Comparison of ENCODE assay signal across 31 cellular contexts in the genomic region with DNA sequence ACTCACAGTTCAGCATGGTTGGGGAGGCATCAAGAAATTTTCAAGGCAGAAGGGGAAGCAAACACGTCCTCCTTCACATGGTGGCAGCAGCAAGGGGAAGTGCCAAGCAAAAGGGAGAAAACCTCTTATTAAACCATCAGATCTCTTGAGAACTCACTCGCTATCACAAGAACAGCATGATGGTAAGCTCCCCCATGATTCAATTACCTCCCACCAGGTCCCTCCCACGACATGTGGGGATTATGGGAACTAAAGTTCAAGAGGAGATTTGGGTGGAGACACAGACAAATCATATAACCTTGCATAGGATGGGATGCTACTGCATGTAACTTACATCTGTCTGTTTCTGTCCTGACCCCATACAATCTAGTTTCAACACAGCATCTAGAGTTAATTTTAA.
"Had no signal": no experiment of that assay in that cellular context is flagged by ENCODE, and none has a peak within 500 bp of the region (broad histone marks: within the 10 kb centered on the region; RNA-seq: fewer than 3 reads in every experiment).

No MANE protein-coding gene starts in this region.

- H3K27me3 ChIP-seq: ascending aorta, brain microvascular endothelial cell, esophagus muscularis mucosa, foreskin keratinocyte, gastrocnemius medialis, heart right ventricle had no signal

- H3K36me3 Mint-ChIP-seq: activated CD4-positive, alpha-beta memory T cell treated with anti-CD3 and anti-CD28 coated beads for 36 hours; activated CD8-positive, alpha-beta memory T cell treated with anti-CD3 and anti-CD28 coated beads, Interleukin-2, amount 10 ng/mL, durations not matched to agents 7 days and 5 days; activated naive CD4-positive, alpha-beta T cell treated with anti-CD3 and anti-CD28 coated beads, Interleukin-2, amount 10 ng/mL, durations not matched to agents 7 days and 5 days; activated naive CD4-positive, alpha-beta T cell treated with anti-CD3 and anti-CD28 coated beads, Interleukin-2, amount 50 U/mL, for 72 hours; activated naive CD8-positive, alpha-beta T cell treated with anti-CD3 and anti-CD28 coated beads, Interleukin-2, amount 10 ng/mL, durations not matched to agents 7 days and 5 days had no signal

- H3K4me3 ChIP-seq: ascending aorta, coronary artery, dorsolateral prefrontal cortex, esophagus muscularis mucosa, gastrocnemius medialis, heart right ventricle had no signal

- H3K4me3 Mint-ChIP-seq: activated CD4-positive, alpha-beta memory T cell treated with anti-CD3 and anti-CD28 coated beads for 36 hours; activated CD4-positive, alpha-beta T cell treated with anti-CD3 and anti-CD28 coated beads for 36 hours; activated CD4-positive, alpha-beta T cell treated with anti-CD3 and anti-CD28 coated beads, Interleukin-2, amount 10 ng/mL, durations not matched to agents 24 days and 14 days; activated CD8-positive, alpha-beta memory T cell treated with anti-CD3 and anti-CD28 coated beads, Interleukin-2, amount 10 ng/mL, durations not matched to agents 7 days and 5 days; activated CD8-positive, alpha-beta T cell treated with anti-CD3 and anti-CD28 coated beads, Interleukin-2, amount 10 ng/mL, durations not matched to agents 7 days and 5 days; activated naive CD4-positive, alpha-beta T cell treated with anti-CD3 and anti-CD28 coated beads, Interleukin-2, amount 10 ng/mL, durations not matched to agents 7 days and 5 days; activated naive CD8-positive, alpha-beta T cell treated with anti-CD3 and anti-CD28 coated beads, Interleukin-2, amount 10 ng/mL, durations not matched to agents 7 days and 5 days; activated T-helper 1 cell treated with anti-CD3 and anti-CD28 coated beads, Interleukin-12 subunit alpha, Interleukin-12 subunit beta, Interleukin-2, Interleukin-4 antibody, amounts not matched to agents 30 ng/mL and 10 ng/mL and 1 ng/mL, durations not matched to agents 14 hours and 24 hours and 36 hours; central memory CD8-positive, alpha-beta T cell; dendritic cell treated with granulocyte-macrophage colony-stimulating factor and Interleukin-4, amounts not matched to agents 40 ng/mL and 50 ng/mL, for 4 days; effector memory CD8-positive, alpha-beta T cell had no signal

- H3K27ac Mint-ChIP-seq: activated CD4-positive, alpha-beta memory T cell treated with anti-CD3 and anti-CD28 coated beads for 36 hours; activated CD4-positive, alpha-beta T cell treated with anti-CD3 and anti-CD28 coated beads for 36 hours; activated CD4-positive, alpha-beta T cell treated with anti-CD3 and anti-CD28 coated beads, Interleukin-2, amount 10 ng/mL, durations not matched to agents 24 days and 14 days; activated CD8-positive, alpha-beta memory T cell treated with anti-CD3 and anti-CD28 coated beads, Interleukin-2, amount 10 ng/mL, durations not matched to agents 7 days and 5 days; activated CD8-positive, alpha-beta T cell treated with anti-CD3 and anti-CD28 coated beads, Interleukin-2, amount 10 ng/mL, durations not matched to agents 7 days and 5 days; activated naive CD4-positive, alpha-beta T cell treated with anti-CD3 and anti-CD28 coated beads, Interleukin-2, amount 10 ng/mL, durations not matched to agents 7 days and 5 days; activated naive CD4-positive, alpha-beta T cell treated with anti-CD3 and anti-CD28 coated beads, Interleukin-2, amount 50 U/mL, for 72 hours; activated naive CD8-positive, alpha-beta T cell treated with anti-CD3 and anti-CD28 coated beads, Interleukin-2, amount 10 ng/mL, durations not matched to agents 7 days and 5 days; activated T-helper 1 cell treated with anti-CD3 and anti-CD28 coated beads, Interleukin-12 subunit alpha, Interleukin-12 subunit beta, Interleukin-2, Interleukin-4 antibody, amounts not matched to agents 30 ng/mL and 10 ng/mL and 1 ng/mL, durations not matched to agents 14 hours and 24 hours and 36 hours; activated T-helper 2 cell treated with anti-CD3 and anti-CD28 coated beads, Interferon-gamma antibody, Interleukin-2, Interleukin-4, amounts not matched to agents 10 μg/mL and 5 μg/mL and 100 μg/mL, durations not matched to agents 14 hours and 24 hours and 36 hours; dendritic cell treated with granulocyte-macrophage colony-stimulating factor and Interleukin-4, amounts not matched to agents 40 ng/mL and 50 ng/mL, for 4 days; effector memory CD8-positive, alpha-beta T cell had no signal

- H3K9me3 ChIP-seq: ascending aorta, esophagus muscularis mucosa, gastrocnemius medialis, heart right ventricle had no signal

- H3K9me3 Mint-ChIP-seq: activated CD4-positive, alpha-beta memory T cell treated with anti-CD3 and anti-CD28 coated beads for 36 hours; activated CD4-positive, alpha-beta T cell treated with anti-CD3 and anti-CD28 coated beads, Interleukin-2, amount 10 ng/mL, durations not matched to agents 24 days and 14 days; activated naive CD4-positive, alpha-beta T cell treated with anti-CD3 and anti-CD28 coated beads, Interleukin-2, amount 10 ng/mL, durations not matched to agents 7 days and 5 days; activated naive CD4-positive, alpha-beta T cell treated with anti-CD3 and anti-CD28 coated beads, Interleukin-2, amount 50 U/mL, for 72 hours; activated naive CD8-positive, alpha-beta T cell treated with anti-CD3 and anti-CD28 coated beads, Interleukin-2, amount 10 ng/mL, durations not matched to agents 7 days and 5 days; activated T-helper 1 cell treated with anti-CD3 and anti-CD28 coated beads, Interleukin-12 subunit alpha, Interleukin-12 subunit beta, Interleukin-2, Interleukin-4 antibody, amounts not matched to agents 30 ng/mL and 10 ng/mL and 1 ng/mL, durations not matched to agents 14 hours and 24 hours and 36 hours; activated T-helper 2 cell treated with anti-CD3 and anti-CD28 coated beads, Interferon-gamma antibody, Interleukin-2, Interleukin-4, amounts not matched to agents 10 μg/mL and 5 μg/mL and 100 μg/mL, durations not matched to agents 14 hours and 24 hours and 36 hours; central memory CD8-positive, alpha-beta T cell; dendritic cell treated with granulocyte-macrophage colony-stimulating factor and Interleukin-4, amounts not matched to agents 40 ng/mL and 50 ng/mL, for 4 days had no signal

- ATAC-seq: activated CD4-positive, alpha-beta T cell treated with anti-CD3 and anti-CD28 coated beads for 36 hours; activated CD8-positive, alpha-beta memory T cell treated with anti-CD3 and anti-CD28 coated beads, Interleukin-2, amount 10 ng/mL, durations not matched to agents 7 days and 5 days; activated CD8-positive, alpha-beta T cell treated with anti-CD3 and anti-CD28 coated beads, Interleukin-2, amount 10 ng/mL, durations not matched to agents 7 days and 5 days; activated naive CD4-positive, alpha-beta T cell treated with anti-CD3 and anti-CD28 coated beads, Interleukin-2, amount 50 U/mL, for 72 hours; effector memory CD8-positive, alpha-beta T cell; foreskin keratinocyte; gastrocnemius medialis; heart right ventricle had no signal

- FAIRE-seq: bronchial epithelial cell had no signal

- H3K4me1 ChIP-seq: ascending aorta, foreskin keratinocyte, gastrocnemius medialis, heart right ventricle had no signal

- DNase-seq: activated CD4-positive, alpha-beta memory T cell treated with anti-CD3 and anti-CD28 coated beads for 36 hours; activated CD4-positive, alpha-beta T cell treated with anti-CD3 and anti-CD28 coated beads for 36 hours; activated CD4-positive, alpha-beta T cell treated with anti-CD3 and anti-CD28 coated beads, Interleukin-2, amount 10 ng/mL, durations not matched to agents 24 days and 14 days; activated CD4-positive, CD25-positive, alpha-beta regulatory T cell; activated CD4-positive, CD25-positive, alpha-beta regulatory T cell treated with anti-CD3 and anti-CD28 coated beads, Interleukin-2, amount 50 U/mL, for 72 hours; activated CD8-positive, alpha-beta memory T cell treated with anti-CD3 and anti-CD28 coated beads, Interleukin-2, amount 10 ng/mL, durations not matched to agents 7 days and 5 days; activated CD8-positive, alpha-beta memory T cell treated with anti-CD3 and anti-CD28 coated beads, Interleukin-2, amount 50 U/mL, for 4 hours; activated CD8-positive, alpha-beta T cell treated with anti-CD3 and anti-CD28 coated beads, Interleukin-2, amount 10 ng/mL, durations not matched to agents 7 days and 5 days; activated effector memory CD4-positive, alpha-beta T cell treated with anti-CD3 and anti-CD28 coated beads, Interleukin-2, amount 50 U/mL, for 16 hours; activated naive CD4-positive, alpha-beta T cell treated with anti-CD3 and anti-CD28 coated beads, Interleukin-2, amount 10 ng/mL, durations not matched to agents 7 days and 5 days; activated naive CD8-positive, alpha-beta T cell treated with anti-CD3 and anti-CD28 coated beads, Interleukin-2, amount 10 ng/mL, durations not matched to agents 7 days and 5 days; activated T-cell treated with anti-CD3 and anti-CD28 coated beads, Interleukin-2, amount 50 U/mL, for 1 hour; activated T-cell treated with anti-CD3 and anti-CD28 coated beads, Interleukin-2, amount 50 U/mL, for 48 hours; brain microvascular endothelial cell; dorsolateral prefrontal cortex; effector memory CD8-positive, alpha-beta T cell; erythroblast; foreskin keratinocyte; gastrocnemius medialis; glutamatergic neuron; heart right ventricle; T-helper 2 cell had no signal

- H3K27ac ChIP-seq: ascending aorta, brain microvascular endothelial cell, coronary artery, dorsolateral prefrontal cortex, esophagus muscularis mucosa, foreskin keratinocyte, gastrocnemius medialis, heart right ventricle had no signal

- H3K36me3 ChIP-seq: ascending aorta, brain microvascular endothelial cell, esophagus muscularis mucosa, gastrocnemius medialis, heart right ventricle had no signal

- H3K27me3 Mint-ChIP-seq: activated CD4-positive, alpha-beta memory T cell treated with anti-CD3 and anti-CD28 coated beads for 36 hours; activated CD4-positive, alpha-beta T cell treated with anti-CD3 and anti-CD28 coated beads for 36 hours; activated CD4-positive, alpha-beta T cell treated with anti-CD3 and anti-CD28 coated beads, Interleukin-2, amount 10 ng/mL, durations not matched to agents 24 days and 14 days; activated CD8-positive, alpha-beta memory T cell treated with anti-CD3 and anti-CD28 coated beads, Interleukin-2, amount 10 ng/mL, durations not matched to agents 7 days and 5 days; activated naive CD4-positive, alpha-beta T cell treated with anti-CD3 and anti-CD28 coated beads, Interleukin-2, amount 10 ng/mL, durations not matched to agents 7 days and 5 days; activated naive CD8-positive, alpha-beta T cell treated with anti-CD3 and anti-CD28 coated beads, Interleukin-2, amount 10 ng/mL, durations not matched to agents 7 days and 5 days; central memory CD8-positive, alpha-beta T cell; dendritic cell treated with granulocyte-macrophage colony-stimulating factor and Interleukin-4, amounts not matched to agents 40 ng/mL and 50 ng/mL, for 4 days; effector memory CD8-positive, alpha-beta T cell had no signal

- H3K4me1 Mint-ChIP-seq: activated CD4-positive, alpha-beta T cell treated with anti-CD3 and anti-CD28 coated beads for 36 hours; activated CD4-positive, alpha-beta T cell treated with anti-CD3 and anti-CD28 coated beads, Interleukin-2, amount 10 ng/mL, durations not matched to agents 24 days and 14 days; activated CD8-positive, alpha-beta memory T cell treated with anti-CD3 and anti-CD28 coated beads, Interleukin-2, amount 10 ng/mL, durations not matched to agents 7 days and 5 days; activated naive CD4-positive, alpha-beta T cell treated with anti-CD3 and anti-CD28 coated beads, Interleukin-2, amount 10 ng/mL, durations not matched to agents 7 days and 5 days; activated naive CD8-positive, alpha-beta T cell treated with anti-CD3 and anti-CD28 coated beads, Interleukin-2, amount 10 ng/mL, durations not matched to agents 7 days and 5 days; central memory CD8-positive, alpha-beta T cell had no signal
